14 cellular contexts compared by ENCODE assay signal in the genomic region with DNA sequence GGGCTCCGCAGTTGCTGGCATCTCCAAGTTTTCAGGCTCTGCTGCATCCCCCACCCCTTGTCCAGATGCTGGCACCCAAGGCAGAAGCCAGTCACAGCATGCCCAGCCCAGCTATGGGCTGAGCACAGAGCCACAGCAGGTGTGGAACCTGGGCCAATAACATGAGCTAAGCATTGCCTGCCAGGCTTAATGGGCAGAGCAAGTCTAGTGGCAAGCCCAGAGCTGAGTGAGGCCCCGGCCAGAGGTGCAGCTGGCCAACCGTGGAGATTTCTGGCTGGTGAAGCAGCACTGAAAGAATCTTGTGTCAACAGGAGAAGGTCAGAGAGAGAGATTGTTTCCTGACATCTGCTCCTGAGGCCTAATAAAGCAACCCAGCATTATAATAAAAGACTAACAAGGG.
A peak's percentile ranks its signal among the peaks of the same experiment; 100 is the strongest.
DNase-seq lines count a peak whose midpoint lies in the region; ATAC-seq, FAIRE-seq and TF ChIP-seq lines count a peak whose summit lies in the region.
"Had no signal": no experiment of that assay in that cellular context is flagged by ENCODE, and none has a peak within 500 bp of the region (broad histone marks: within the 10 kb centered on the region; RNA-seq: fewer than 3 reads in every experiment).

No MANE protein-coding gene starts in this region.

- no peak overlapping the region for H3K27ac Mint-ChIP-seq in activated naive CD4-positive, alpha-beta T cell treated with anti-CD3 and anti-CD28 coated beads, Interleukin-2, amount 50 U/mL, for 72 hours

- H3K9ac ChIP-seq in endothelial cell of umbilical vein (replicated peaks; ENCODE audit: extremely low read depth, insufficient read depth, low read length), result no peak overlapping the region

- no peaks in the 10 kb centered on the region for H3K9me1 ChIP-seq in endothelial cell of umbilical vein (replicated peaks; ENCODE audit: control insufficient read depth, extremely low read depth, insufficient read depth, low read length)

- DNase-seq in DMS79 treated with DMSO at 0.1 percent for 48 hours (lab: John Stamatoyannopoulos, UW), result peak; percentile 91
- DNase-seq in NCI-H345 (lab: John Stamatoyannopoulos, UW), result peak; percentile 90
- peak; percentile 13 for DNase-seq in endothelial cell of umbilical vein (ENCODE audit: low read depth, low spot score)
- peak; percentile 74 for DNase-seq in kidney tubule cell (ENCODE audit: low spot score)
- no peak for DNase-seq in activated naive CD4-positive, alpha-beta T cell treated with anti-CD3 and anti-CD28 coated beads, Interleukin-2, amount 50 U/mL, for 72 hours (ENCODE audit: low spot score in 2 of 2)
- no peak for DNase-seq in activated CD4-positive, CD25-positive, alpha-beta regulatory T cell (lab: John Stamatoyannopoulos, UW)
- DNase-seq: Karpas-422, NCI-H2227 treated with DMSO at 0.1 percent for 48 hours, posterior cingulate gyrus, T-helper 1 cell had no signal

- H3K4me2 ChIP-seq in endothelial cell of umbilical vein (ENCODE audit: insufficient read depth, low read length), result no peak overlapping the region

- H3K9me3 ChIP-seq in endothelial cell of umbilical vein (replicated peaks; ENCODE audit: control insufficient read depth, insufficient read depth, low read length), result peaks cover 2% of the 10 kb centered on the region

- H3K4me3 ChIP-seq in endothelial cell of umbilical vein (replicated peaks in 1 of 3; ENCODE audit: insufficient read depth in 1 of 3, low read depth in 1 of 3, low read length in 3 of 3), result no peak overlapping the region

- no peak overlapping the region for H2AFZ ChIP-seq in endothelial cell of umbilical vein (ENCODE audit: low read depth, low read length)

- H3K27me3 ChIP-seq in endothelial cell of umbilical vein (ENCODE audit: control insufficient read depth in 2 of 2, insufficient read depth in 2 of 2, low read length in 2 of 2), result no peaks in the 10 kb centered on the region

- H3K36me3 Mint-ChIP-seq in activated naive CD4-positive, alpha-beta T cell treated with anti-CD3 and anti-CD28 coated beads, Interleukin-2, amount 50 U/mL, for 72 hours, result peaks cover 41 to 56% of the 10 kb centered on the region in 2 donors

- POLR2A ChIA-PET in endothelial cell of umbilical vein (lab: Charles Lee), result no interaction called here

- FAIRE-seq in endothelial cell of umbilical vein (lab: Jason Lieb, UNC), result no peak
- FAIRE-seq: D721Med, endometrium had no signal

- CTCF ChIA-PET in endothelial cell of umbilical vein (lab: Charles Lee), result no interaction called here

- H3K9me3 Mint-ChIP-seq in activated naive CD4-positive, alpha-beta T cell treated with anti-CD3 and anti-CD28 coated beads, Interleukin-2, amount 50 U/mL, for 72 hours, result peaks cover 31 to 35% of the 10 kb centered on the region in 2 donors

- no peaks in the 10 kb centered on the region for H3K79me2 ChIP-seq in endothelial cell of umbilical vein (ENCODE audit: control insufficient read depth, insufficient read depth, low read length)

- ATAC-seq in activated naive CD4-positive, alpha-beta T cell treated with anti-CD3 and anti-CD28 coated beads, Interleukin-2, amount 50 U/mL, for 72 hours, result no peak
- ATAC-seq in HG03520 (IDR thresholded peaks at IDR 0.05; ENCODE audit: unreplicated experiment) (no peak), HG02885 (IDR thresholded peaks at IDR 0.05; ENCODE audit: poor library complexity, unreplicated experiment) (no peak)

- intact Hi-C loops in endothelial cell of umbilical vein (cut with micrococcal nuclease), result no loop called here

- no peaks in the 10 kb centered on the region for H4K20me1 ChIP-seq in endothelial cell of umbilical vein (replicated peaks; ENCODE audit: control insufficient read depth, extremely low read depth, insufficient read depth, low read length)

- dilution Hi-C loops in endothelial cell of umbilical vein (cut with MboI; ENCODE audit: extremely low pct_ligation_motif_present, low sequenced_read_pairs), result no loop called here

- no peaks in the 10 kb centered on the region for H3K36me3 ChIP-seq in endothelial cell of umbilical vein (ENCODE audit: control insufficient read depth in 2 of 2, extremely low read depth in 1 of 2, insufficient read depth in 2 of 2, low read length in 2 of 2)

- BruUV-seq in endothelial cell of umbilical vein (replicated peaks; lab: Mats Ljungman, UMichigan), result no TSS peak

- TF ChIP-seq CTCF in endothelial cell of umbilical vein (IDR thresholded peaks at IDR 0.05; ENCODE audit: extremely low read depth in 1 of 2, insufficient read depth in 1 of 2, low read depth in 1 of 2, low read length in 2 of 2), result no peak

- no peak for TF ChIP-seq POLR2A in endothelial cell of umbilical vein (IDR thresholded peaks at IDR 0.05; ENCODE audit: low read depth, low read length)

- no peak overlapping the region for H3K27ac ChIP-seq in endothelial cell of umbilical vein (ENCODE audit: insufficient read depth, low read depth, low read length)

- H3K4me1 ChIP-seq in endothelial cell of umbilical vein (ENCODE audit: control insufficient read depth, extremely low read depth, insufficient read depth, low read length), result no peaks in the 10 kb centered on the region

TF ChIP-seq in endothelial cell of umbilical vein, 7 proteins besides CTCF, POLR2A, EP300 and RAD21:
- TF ChIP-seq MYC (IDR thresholded peaks at IDR 0.05; ENCODE audit: low read depth, low read length), result no peak

Comparison
In these comparisons a context has a peak if more than half of its experiments do, and no peak if none do; other contexts are left out.
1. DNase-seq: peak in DMS79 treated with DMSO at 0.1 percent for 48 hours (single experiment), NCI-H345 (single experiment), endothelial cell of umbilical vein (single experiment) and kidney tubule cell (single experiment); none in activated naive CD4-positive, alpha-beta T cell treated with anti-CD3 and anti-CD28 coated beads, Interleukin-2, amount 50 U/mL, for 72 hours (0 of 2) and activated CD4-positive, CD25-positive, alpha-beta regulatory T cell (0 of 4).